8 cellular contexts compared by ENCODE assay signal in the genomic region with DNA sequence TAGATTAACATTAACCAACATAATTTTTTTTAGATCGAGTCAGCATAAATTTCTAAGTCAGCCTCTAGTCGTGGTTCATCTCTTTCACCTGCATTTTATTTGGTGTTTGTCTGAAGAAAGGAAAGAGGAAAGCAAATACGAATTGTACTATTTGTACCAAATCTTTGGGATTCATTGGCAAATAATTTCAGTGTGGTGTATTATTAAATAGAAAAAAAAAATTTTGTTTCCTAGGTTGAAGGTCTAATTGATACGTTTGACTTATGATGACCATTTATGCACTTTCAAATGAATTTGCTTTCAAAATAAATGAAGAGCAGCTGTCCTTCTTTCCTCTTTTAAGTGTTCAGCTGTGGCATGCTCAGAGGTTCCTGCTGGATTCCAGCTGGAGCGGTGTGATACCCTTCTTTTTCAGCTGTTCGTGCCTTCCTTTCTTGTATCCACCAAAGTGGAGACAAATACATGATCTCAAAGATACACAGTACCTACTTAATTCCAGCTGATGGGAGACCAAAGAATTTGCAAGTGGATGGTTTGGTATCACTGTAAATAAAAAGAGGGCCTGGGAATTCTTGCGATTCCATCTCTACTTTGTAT. TPM values are rescaled to one million over a fixed set of nuclear protein-coding genes. Genes with fewer than 3 reads are reported as not detected.
DNase-seq lines count a peak whose midpoint lies in the region; ATAC-seq, FAIRE-seq and TF ChIP-seq lines count a peak whose summit lies in the region.
"Not testable (repeated sequence)": the region's sequence is repeated elsewhere in the genome, so short reads cannot be mapped to it uniquely, and the experiment has no call there.

No MANE protein-coding gene starts in this region.

- not testable (repeated sequence) for H3K27me3 ChIP-seq in Peyer's patch; gastroesophageal sphincter; muscle layer of duodenum (ENCODE audit: low read depth, low read length); small intestine (ENCODE audit: control insufficient read depth in 2 of 2, insufficient read depth in 2 of 2, low read length in 2 of 2)

- not testable (repeated sequence) for TF ChIP-seq POLR2A in A549 (IDR thresholded peaks at IDR 0.05; ENCODE audit: low read length); GM12892 (IDR thresholded peaks at IDR 0.05; ENCODE audit: low read depth, low read length); Peyer's patch (IDR thresholded peaks at IDR 0.05); gastroesophageal sphincter (IDR thresholded peaks at IDR 0.05)

- not testable (repeated sequence) for DNase-seq in A549 (ENCODE audit: low read depth in 1 of 2, low spot score in 1 of 2); GM12892 (ENCODE audit: insufficient read length); activated T-helper 1 cell treated with anti-CD3 and anti-CD28 coated beads, Interleukin-12 subunit alpha, Interleukin-12 subunit beta, Interleukin-2, Interleukin-4 antibody, amounts not matched to agents 30 ng/mL and 10 ng/mL and 1 ng/mL, durations not matched to agents 14 hours and 24 hours and 36 hours (ENCODE audit: low spot score); choroid plexus epithelial cell (ENCODE audit: low read depth)
- DNase-seq in Peyer's patch (peak in 1 of 3 donors; percentile 42), small intestine (peak; percentile 24)

- WGBS in A549 (ENCODE audit: missing lambda C conversion rate): under 1% methylated on average over 7 of the region's 7 CpGs
- 44 to 56% methylated on average over 7 of the region's 7 CpGs for WGBS in gastroesophageal sphincter (ENCODE audit: low coverage in 1 of 2), 2 donors
- 18 to 41% (median 22%) methylated on average over 7 of the region's 7 CpGs for WGBS in small intestine, 3 donors

- not testable (repeated sequence) for H3K9me3 ChIP-seq in A549; Peyer's patch; gastroesophageal sphincter; muscle layer of duodenum (ENCODE audit: control insufficient read depth in 1 of 2, low read length in 2 of 2); small intestine (ENCODE audit: control insufficient read depth, low read depth)

- peak overlapping the region; percentile 57 for H3K4me3 ChIP-seq in A549
- H3K4me3 ChIP-seq in Peyer's patch: peak overlapping the region; percentile 22 to 74 (median 58)
- H3K4me3 ChIP-seq in choroid plexus epithelial cell (ENCODE audit: low read depth, low read length): peak overlapping the region; percentile 83
- H3K4me3 ChIP-seq in gastroesophageal sphincter: peak overlapping the region in 1 of 2 donors; percentile 60
- peak overlapping the region; percentile 81 to 100 for H3K4me3 ChIP-seq in muscle layer of duodenum (ENCODE audit: low read depth in 1 of 2, low read length in 2 of 2)
- peak overlapping the region; percentile 16 to 39 for H3K4me3 ChIP-seq in small intestine (ENCODE audit: low read depth in 1 of 2, low read length in 2 of 2)

- not testable (repeated sequence) for FAIRE-seq in A549 (lab: Jason Lieb, UNC); small intestine (lab: Jason Lieb, UNC)
- FAIRE-seq in GM12892 (lab: Jason Lieb, UNC): peak; percentile 30

- H3K4me1 ChIP-seq in A549 (peaks cover 29% of the 10 kb centered on the region), Peyer's patch (peaks cover 8 to 49% (median 28%) of the 10 kb centered on the region in 4 donors), gastroesophageal sphincter (peaks cover 10 to 84% (median 10%) of the 10 kb centered on the region in 3 donors), muscle layer of duodenum (ENCODE audit: control insufficient read depth in 1 of 2, insufficient read depth in 2 of 2, low read length in 2 of 2) (peaks cover 15% of the 10 kb centered on the region in 2 donors)
- H3K4me1 ChIP-seq in small intestine (ENCODE audit: control insufficient read depth in 2 of 2, insufficient read depth in 1 of 2, low read depth in 1 of 2, low read length in 1 of 2): not testable (repeated sequence)

- CTCF ChIA-PET in A549 (lab: Yijun Ruan, JAX): interaction anchor here (1.3 to 12.7 kb wide), 4 partner anchors 11 to 92 kb away, joined by 3 to 244 read pairs (median 6); no protein-coding TSS in a partner anchor

- H3K4me3 Mint-ChIP-seq in activated T-helper 1 cell treated with anti-CD3 and anti-CD28 coated beads, Interleukin-12 subunit alpha, Interleukin-12 subunit beta, Interleukin-2, Interleukin-4 antibody, amounts not matched to agents 30 ng/mL and 10 ng/mL and 1 ng/mL, durations not matched to agents 14 hours and 24 hours and 36 hours: peak overlapping the region; percentile 96

- intact Hi-C loops in activated T-helper 1 cell treated with anti-CD3 and anti-CD28 coated beads, Interleukin-12 subunit alpha, Interleukin-12 subunit beta, Interleukin-2, Interleukin-4 antibody, amounts not matched to agents 30 ng/mL and 10 ng/mL and 1 ng/mL, durations not matched to agents 14 hours and 24 hours and 36 hours (cut with micrococcal nuclease): loop anchor here (2.0 kb wide), 1 partner anchor 13 kb away; no protein-coding TSS in a partner anchor

- not testable (repeated sequence) for TF ChIP-seq CTCF in A549 (IDR thresholded peaks at IDR 0.05); Peyer's patch (IDR thresholded peaks at IDR 0.05); choroid plexus epithelial cell (conservative IDR thresholded peaks at IDR 0.05; ENCODE audit: low read depth, low read length); gastroesophageal sphincter (IDR thresholded peaks at IDR 0.05)

- H3K4me2 ChIP-seq in A549: peak overlapping the region; percentile 76

- peaks cover 45% of the 10 kb centered on the region for H3K4me1 Mint-ChIP-seq in activated T-helper 1 cell treated with anti-CD3 and anti-CD28 coated beads, Interleukin-12 subunit alpha, Interleukin-12 subunit beta, Interleukin-2, Interleukin-4 antibody, amounts not matched to agents 30 ng/mL and 10 ng/mL and 1 ng/mL, durations not matched to agents 14 hours and 24 hours and 36 hours (ENCODE audit: low read depth)

- H3K27ac ChIP-seq in A549: peak overlapping the region; percentile 91 to 96
- peak overlapping the region; percentile 78 to 96 (median 90) for H3K27ac ChIP-seq in Peyer's patch
- H3K27ac ChIP-seq in gastroesophageal sphincter: peak overlapping the region; percentile 90 to 100 (median 94)
- peak overlapping the region; percentile 100 for H3K27ac ChIP-seq in muscle layer of duodenum (ENCODE audit: low read length)
- H3K27ac ChIP-seq in small intestine (ENCODE audit: low read depth in 1 of 2, low read length in 1 of 2): peak overlapping the region; percentile 84 to 93

- peaks cover 53% of the 10 kb centered on the region for H3K36me3 Mint-ChIP-seq in activated T-helper 1 cell treated with anti-CD3 and anti-CD28 coated beads, Interleukin-12 subunit alpha, Interleukin-12 subunit beta, Interleukin-2, Interleukin-4 antibody, amounts not matched to agents 30 ng/mL and 10 ng/mL and 1 ng/mL, durations not matched to agents 14 hours and 24 hours and 36 hours (ENCODE audit: low read depth)

- H3K27ac Mint-ChIP-seq in activated T-helper 1 cell treated with anti-CD3 and anti-CD28 coated beads, Interleukin-12 subunit alpha, Interleukin-12 subunit beta, Interleukin-2, Interleukin-4 antibody, amounts not matched to agents 30 ng/mL and 10 ng/mL and 1 ng/mL, durations not matched to agents 14 hours and 24 hours and 36 hours: peak overlapping the region; percentile 99

- H3K9me3 Mint-ChIP-seq in activated T-helper 1 cell treated with anti-CD3 and anti-CD28 coated beads, Interleukin-12 subunit alpha, Interleukin-12 subunit beta, Interleukin-2, Interleukin-4 antibody, amounts not matched to agents 30 ng/mL and 10 ng/mL and 1 ng/mL, durations not matched to agents 14 hours and 24 hours and 36 hours: not testable (repeated sequence)

- TF ChIP-seq RAD21 in A549 (conservative IDR thresholded peaks at IDR 0.05 in 1 of 2, IDR thresholded peaks at IDR 0.05 in 1 of 2): not testable (repeated sequence)

- POLR2A ChIA-PET in A549 (lab: Yijun Ruan, JAX): interaction anchor here (1.3 to 13.6 kb wide), 10 partner anchors 13 to 90 kb away, joined by 3 to 610 read pairs (median 21); no protein-coding TSS in a partner anchor

- H3K36me3 ChIP-seq in Peyer's patch: peaks cover 0 to 20% (median 0%) of the 10 kb centered on the region in 3 donors
- peaks cover 0 to 14% of the 10 kb centered on the region in 2 donors for H3K36me3 ChIP-seq in gastroesophageal sphincter
- H3K36me3 ChIP-seq in muscle layer of duodenum (ENCODE audit: control insufficient read depth in 1 of 2, insufficient read depth in 2 of 2, low read length in 2 of 2): peaks cover 28 to 40% of the 10 kb centered on the region in 2 donors
- H3K36me3 ChIP-seq in small intestine (ENCODE audit: control insufficient read depth in 2 of 2, insufficient read depth in 2 of 2, low read length in 2 of 2): not testable (repeated sequence)

- not testable (repeated sequence) for ATAC-seq in A549, gastroesophageal sphincter

- H3K27me3 Mint-ChIP-seq in activated T-helper 1 cell treated with anti-CD3 and anti-CD28 coated beads, Interleukin-12 subunit alpha, Interleukin-12 subunit beta, Interleukin-2, Interleukin-4 antibody, amounts not matched to agents 30 ng/mL and 10 ng/mL and 1 ng/mL, durations not matched to agents 14 hours and 24 hours and 36 hours (ENCODE audit: insufficient read depth): not testable (repeated sequence)

- not testable (repeated sequence) for TF ChIP-seq EP300 in A549 (IDR thresholded peaks at IDR 0.05); gastroesophageal sphincter (IDR thresholded peaks at IDR 0.05)

RNA-seq across cellular contexts. Expression of a gene that starts 51.0 kb away (rescaled TPM):
- 24.4 and 28.3 TPM in 2 replicates for polyA plus RNA-seq in A549 (2011; rRNA removed)
- 9.0 and 10.4 TPM in 2 replicates for polyA plus RNA-seq in A549 (2012; cell fraction: cytosol; rRNA removed)
- polyA plus RNA-seq in A549 (2012; cell fraction: nucleus; rRNA removed): 3.6 and 4.7 TPM in 2 replicates
- 15.5 to 15.9 TPM (median 15.7 TPM) in 3 replicates for polyA plus RNA-seq in A549 (2017; fragmentation: RNase III; extraction: RNeasy Plus Mini Kit Qiagen cat#74134 plus additional on column Dnase treatment)
- 27.4 and 33.7 TPM in 2 replicates for polyA minus RNA-seq in A549 (2011; rRNA and poly(A)+ RNA removed)
- 6.4 TPM for polyA plus RNA-seq in GM12892 (2012; ENCODE audit: missing spikeins)
- 10 to 100 TPM in 1 of 4 donors, 1 to 10 TPM in 3; 8.4 to 12.2 (median 9.5) TPM for total RNA-seq in Peyer's patch
- total RNA-seq in activated T-helper 1 cell treated with anti-CD3 and anti-CD28 coated beads, Interleukin-12 subunit alpha, Interleukin-12 subunit beta, Interleukin-2, Interleukin-4 antibody, amounts not matched to agents 30 ng/mL and 10 ng/mL and 1 ng/mL, durations not matched to agents 14 hours and 24 hours and 36 hours: 12.3 and 13.2 TPM in 2 replicates
- total RNA-seq in gastroesophageal sphincter: 10 to 100 TPM in 2 of 4 donors, 1 to 10 TPM in 2; 3.6 to 17.1 (median 10.0) TPM
- polyA plus RNA-seq in small intestine: 1 to 10 TPM; 5.2 to 8.1 (median 6.8) TPM

RNA-seq across cellular contexts. Expression of a gene that starts 51.2 kb away (rescaled TPM):
- polyA plus RNA-seq in A549 (2011; rRNA removed) (53.7 and 57.3 TPM in 2 replicates), A549 (2017; fragmentation: RNase III; extraction: RNeasy Plus Mini Kit Qiagen cat#74134 plus additional on column Dnase treatment) (67.3 to 81.7 TPM (median 69.4 TPM) in 3 replicates), small intestine (10 to 100 TPM in 1 of 3 donors, 1 to 10 TPM in 2; 6.5 to 10.6 (median 8.9) TPM)
- polyA plus RNA-seq in A549 (2012; cell fraction: cytosol; rRNA removed): 16.0 and 16.7 TPM in 2 replicates
- 11.6 and 25.0 TPM in 2 replicates for polyA plus RNA-seq in A549 (2012; cell fraction: nucleus; rRNA removed)
- 35.0 and 37.4 TPM in 2 replicates for polyA minus RNA-seq in A549 (2011; rRNA and poly(A)+ RNA removed)
- 16.1 TPM for polyA plus RNA-seq in GM12892 (2012; ENCODE audit: missing spikeins)
- total RNA-seq in Peyer's patch (10 to 100 TPM; 21.5 to 43.0 (median 29.9) TPM), gastroesophageal sphincter (10 to 100 TPM; 19.2 to 36.3 (median 27.6) TPM)
- total RNA-seq in activated T-helper 1 cell treated with anti-CD3 and anti-CD28 coated beads, Interleukin-12 subunit alpha, Interleukin-12 subunit beta, Interleukin-2, Interleukin-4 antibody, amounts not matched to agents 30 ng/mL and 10 ng/mL and 1 ng/mL, durations not matched to agents 14 hours and 24 hours and 36 hours: 67.6 and 82.7 TPM in 2 replicates
